In the genomic region with DNA sequence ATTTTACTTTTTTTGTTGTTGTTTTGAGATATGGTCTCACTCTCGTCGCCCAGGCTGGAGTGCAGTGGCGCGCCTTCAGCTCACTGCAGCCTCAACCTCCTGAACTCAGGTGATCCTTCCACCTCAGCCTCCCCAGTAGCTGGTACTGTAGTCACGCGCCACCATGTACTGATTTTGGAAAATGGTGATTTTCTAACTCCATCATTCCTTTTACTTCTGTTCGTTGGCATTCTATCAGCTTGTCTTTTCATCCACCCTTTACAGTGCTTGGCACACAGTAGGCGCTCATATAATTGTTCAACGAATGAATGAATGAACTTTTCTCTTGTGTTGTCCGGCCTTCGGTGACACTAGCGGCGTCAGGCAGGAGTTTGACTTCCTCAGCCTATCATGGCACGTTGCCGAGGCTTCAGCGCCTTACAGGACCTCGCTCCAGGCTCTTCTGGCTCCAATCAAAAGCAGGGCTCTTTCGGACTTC, we compare ENCODE assay signal across 9 cellular contexts. TPM values are rescaled to one million over a fixed set of nuclear protein-coding genes. Genes with fewer than 3 reads are reported as not detected.
A peak's percentile ranks its signal among the peaks of the same experiment; 100 is the strongest.
DNase-seq lines count a peak whose midpoint lies in the region; TF ChIP-seq lines count a peak whose summit lies in the region.
"Had no signal": no experiment of that assay in that cellular context is flagged by ENCODE, and none has a peak within 500 bp of the region (broad histone marks: within the 10 kb centered on the region; RNA-seq: fewer than 3 reads in every experiment).

No MANE protein-coding gene starts in this region.

- WGBS in spleen, 5 donors, result 36 to 39% (median 37%) methylated on average over 17 to 18 of the region's 18 CpGs

- peak overlapping the region; percentile 99 for H3K4me3 Mint-ChIP-seq in activated CD4-positive, alpha-beta memory T cell treated with anti-CD3 and anti-CD28 coated beads for 36 hours

- peak overlapping the region; percentile 22 for H3K4me3 ChIP-seq in HL-60 (replicated peaks; ENCODE audit: insufficient read depth, low read length)
- peak overlapping the region; percentile 81 to 90 (median 87) for H3K4me3 ChIP-seq in spleen

- TF ChIP-seq CTCF in HL-60 (IDR thresholded peaks at IDR 0.05; ENCODE audit: insufficient read depth, low read length), result no peak
- TF ChIP-seq CTCF in spleen (IDR thresholded peaks at IDR 0.05 in 8 of 11, conservative IDR thresholded peaks at IDR 0.05 in 3 of 11), result no peak

- H3K4me1 ChIP-seq in spleen, result peaks cover 16 to 46% (median 36%) of the 10 kb centered on the region in 6 donors

- peaks cover 2% of the 10 kb centered on the region for H3K27me3 Mint-ChIP-seq in activated CD4-positive, alpha-beta memory T cell treated with anti-CD3 and anti-CD28 coated beads for 36 hours

- CTCF ChIA-PET in activated CD4-positive, alpha-beta memory T cell treated with anti-CD3 and anti-CD28 coated beads for 36 hours (lab: Charles Lee), result interaction anchor here (0.7 to 5.1 kb wide), 7 partner anchors 10 to 197 kb away, joined by 3 to 42 read pairs (median 3); partner anchors contain the start of genes BOLA3 and MOB1A

- peaks cover 33% of the 10 kb centered on the region for H3K4me1 Mint-ChIP-seq in activated CD4-positive, alpha-beta memory T cell treated with anti-CD3 and anti-CD28 coated beads for 36 hours (ENCODE audit: low read depth)

- DNase-seq in HL-60 (ENCODE audit: low read depth in 1 of 2, low spot score in 1 of 2) (no peak), iPS DF 4.7 (ENCODE audit: extremely low read depth, low spot score) (peak; percentile 96), spleen (no peak), NCI-H446 (lab: John Stamatoyannopoulos, UW) (no peak), NCI-H82 (lab: John Stamatoyannopoulos, UW) (no peak), NCI-H82 treated with DMSO at 0.1 percent for 48 hours (lab: John Stamatoyannopoulos, UW; ENCODE audit: unreplicated experiment) (no peak), GM03348 (ENCODE audit: low spot score) (no peak)
- DNase-seq in activated CD4-positive, alpha-beta memory T cell treated with anti-CD3 and anti-CD28 coated beads for 36 hours, result no peak

- peaks cover 39% of the 10 kb centered on the region for H3K36me3 Mint-ChIP-seq in activated CD4-positive, alpha-beta memory T cell treated with anti-CD3 and anti-CD28 coated beads for 36 hours

- H3K9me3 Mint-ChIP-seq in activated CD4-positive, alpha-beta memory T cell treated with anti-CD3 and anti-CD28 coated beads for 36 hours, result no peaks in the 10 kb centered on the region

- H3K27ac ChIP-seq in HL-60 (replicated peaks) (peak overlapping the region; percentile 98), spleen (peak overlapping the region; percentile 94 to 98 (median 96))

- H3K9me3 ChIP-seq in spleen, result no peaks in the 10 kb centered on the region

- peaks cover 0 to 9% (median 0%) of the 10 kb centered on the region in 6 donors for H3K36me3 ChIP-seq in spleen

- H3K27ac Mint-ChIP-seq in activated CD4-positive, alpha-beta memory T cell treated with anti-CD3 and anti-CD28 coated beads for 36 hours, result peak overlapping the region; percentile 100

- H3K27me3 ChIP-seq in HL-60 (ENCODE audit: insufficient read depth, poor library complexity, severe bottlenecking), result no peaks in the 10 kb centered on the region
- H3K27me3 ChIP-seq in spleen (replicated peaks in 1 of 7), result no peaks in the 10 kb centered on the region
- H3K27me3 ChIP-seq: foreskin keratinocyte had no signal

- TF ChIP-seq POLR2A in spleen (IDR thresholded peaks at IDR 0.05), result no peak

- intact Hi-C loops in activated CD4-positive, alpha-beta memory T cell treated with anti-CD3 and anti-CD28 coated beads for 36 hours (cut with micrococcal nuclease), result loop anchor here (1.0 to 2.0 kb wide), 9 partner anchors 8 to 370 kb away; partner anchors contain the start of genes BOLA3, DGUOK, MOB1A and STAMBP
- intact Hi-C loops in spleen (cut with DNase I; ENCODE audit: low total_unique reads), result no loop called here

- POLR2A ChIA-PET in activated CD4-positive, alpha-beta memory T cell treated with anti-CD3 and anti-CD28 coated beads for 36 hours (lab: Charles Lee), result interaction anchor here (0.5 to 6.4 kb wide), 14 partner anchors 8 to 964 kb away, joined by 3 to 124 read pairs (median 3); partner anchors contain the start of genes BOLA3, CCT7, MOB1A and STAMBP

RNA-seq across cellular contexts. Expression of gene MTHFD2, which starts 0.4 kb away (rescaled TPM):
- total RNA-seq in activated CD4-positive, alpha-beta memory T cell treated with anti-CD3 and anti-CD28 coated beads for 36 hours, result 100 to 1,000 TPM; 518 to 525 TPM
- total RNA-seq in spleen, result 10 to 100 TPM; 32.5 to 71.1 (median 45.1) TPM
- polyA plus RNA-seq in spleen, result 10 to 100 TPM; 17.8 to 35.8 (median 26.8) TPM

RNA-seq across cellular contexts. Expression of gene MOB1A, which starts 19.3 kb away (rescaled TPM):
- 100 to 1,000 TPM; 159 to 170 TPM for total RNA-seq in activated CD4-positive, alpha-beta memory T cell treated with anti-CD3 and anti-CD28 coated beads for 36 hours
- total RNA-seq in spleen, result 100 to 1,000 TPM; 144 to 198 (median 177) TPM
- polyA plus RNA-seq in spleen, result 10 to 100 TPM; 55.0 to 87.1 (median 62.8) TPM

RNA-seq across cellular contexts. Expression of gene BOLA3, which starts 50.3 kb away (rescaled TPM):
- total RNA-seq in activated CD4-positive, alpha-beta memory T cell treated with anti-CD3 and anti-CD28 coated beads for 36 hours, result 10 to 100 TPM; 97.2 to 99.8 TPM
- total RNA-seq in spleen, result 10 to 100 TPM; 12.6 to 39.8 (median 18.8) TPM
- polyA plus RNA-seq in spleen, result 10 to 100 TPM; 33.6 to 41.4 (median 39.3) TPM

Comparison
In these comparisons a context has a peak if more than half of its experiments do, and no peak if none do; other contexts are left out.
1. RNA of gene MTHFD2, which starts 0.4 kb away (total RNA-seq): 518 to 525 TPM in activated CD4-positive, alpha-beta memory T cell treated with anti-CD3 and anti-CD28 coated beads for 36 hours; 32.5 to 71.1 TPM in spleen; every median in the first group is over 4 times any median in the second.